Comparison of ENCODE assay signal across 1 cellular context in the genomic region with DNA sequence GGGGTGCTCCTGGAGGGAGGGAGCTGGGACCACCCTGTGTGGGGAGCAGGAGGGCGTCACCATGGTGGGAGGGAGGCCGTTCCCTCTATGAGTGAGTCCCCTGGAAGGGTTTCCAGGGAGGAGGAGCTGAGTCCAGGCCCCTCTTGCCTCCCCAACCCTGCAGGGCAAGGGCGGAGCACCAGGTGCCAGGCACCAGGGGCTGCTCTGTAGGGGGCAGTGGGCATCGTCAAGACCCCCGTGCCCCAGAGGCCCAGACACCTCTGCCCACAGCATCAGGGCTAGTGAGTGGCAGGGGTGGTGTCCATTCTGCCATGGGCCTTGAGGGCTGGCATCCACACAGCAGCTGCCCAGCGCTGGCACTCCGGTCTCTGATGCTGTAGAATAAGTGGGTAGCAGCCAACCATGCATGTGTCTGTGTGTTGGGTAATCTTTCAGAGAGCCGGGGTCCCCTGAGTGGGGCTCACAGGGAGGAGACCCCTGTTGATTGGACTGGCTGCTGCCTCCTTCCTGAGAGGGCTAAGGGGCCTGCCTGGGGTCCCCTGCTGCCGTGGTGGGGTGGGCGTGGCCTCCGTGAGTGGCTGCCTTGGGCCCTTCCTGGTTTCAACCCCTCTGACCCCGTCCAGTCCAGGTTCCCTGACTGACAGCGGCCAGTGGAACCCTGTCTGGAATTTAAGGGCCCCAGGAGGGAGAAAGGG.
A peak's percentile ranks its signal among the peaks of the same experiment; 100 is the strongest.
TF ChIP-seq lines count a peak whose summit lies in the region.

No MANE protein-coding gene starts in this region.

TF ChIP-seq in K562, 482 proteins besides CTCF, POLR2A, EP300 and RAD21:
- TF ChIP-seq, protein P1, sequence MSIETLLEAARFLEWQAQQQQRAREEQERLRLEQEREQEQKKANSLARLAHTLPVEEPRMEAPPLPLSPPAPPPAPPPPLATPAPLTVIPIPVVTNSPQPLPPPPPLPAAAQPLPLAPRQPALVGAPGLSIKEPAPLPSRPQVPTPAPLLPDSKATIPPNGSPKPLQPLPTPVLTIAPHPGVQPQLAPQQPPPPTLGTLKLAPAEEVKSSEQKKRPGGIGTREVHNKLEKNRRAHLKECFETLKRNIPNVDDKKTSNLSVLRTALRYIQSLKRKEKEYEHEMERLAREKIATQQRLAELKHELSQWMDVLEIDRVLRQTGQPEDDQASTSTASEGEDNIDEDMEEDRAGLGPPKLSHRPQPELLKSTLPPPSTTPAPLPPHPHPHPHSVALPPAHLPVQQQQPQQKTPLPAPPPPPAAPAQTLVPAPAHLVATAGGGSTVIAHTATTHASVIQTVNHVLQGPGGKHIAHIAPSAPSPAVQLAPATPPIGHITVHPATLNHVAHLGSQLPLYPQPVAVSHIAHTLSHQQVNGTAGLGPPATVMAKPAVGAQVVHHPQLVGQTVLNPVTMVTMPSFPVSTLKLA (conservative IDR thresholded peaks at IDR 0.05) = no peak
- 0 out of 2 replicates have a peak, but pooled peaks have one; percentile 31 for TF ChIP-seq HNRNPL (IDR thresholded peaks at IDR 0.05; ENCODE audit: low read depth, low read length)
- TF ChIP-seq, protein P2, sequence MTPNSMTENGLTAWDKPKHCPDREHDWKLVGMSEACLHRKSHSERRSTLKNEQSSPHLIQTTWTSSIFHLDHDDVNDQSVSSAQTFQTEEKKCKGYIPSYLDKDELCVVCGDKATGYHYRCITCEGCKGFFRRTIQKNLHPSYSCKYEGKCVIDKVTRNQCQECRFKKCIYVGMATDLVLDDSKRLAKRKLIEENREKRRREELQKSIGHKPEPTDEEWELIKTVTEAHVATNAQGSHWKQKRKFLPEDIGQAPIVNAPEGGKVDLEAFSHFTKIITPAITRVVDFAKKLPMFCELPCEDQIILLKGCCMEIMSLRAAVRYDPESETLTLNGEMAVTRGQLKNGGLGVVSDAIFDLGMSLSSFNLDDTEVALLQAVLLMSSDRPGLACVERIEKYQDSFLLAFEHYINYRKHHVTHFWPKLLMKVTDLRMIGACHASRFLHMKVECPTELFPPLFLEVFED (CRISPR knock-in tag; conservative IDR thresholded peaks at IDR 0.05) = no peak
- no peak for TF ChIP-seq PTBP1 (IDR thresholded peaks at IDR 0.05; ENCODE audit: low read depth, low read length)
- no peak for TF ChIP-seq ETV5 (CRISPR knock-in tag; IDR thresholded peaks at IDR 0.05; ENCODE audit: low read depth)
